15 cellular contexts compared by ENCODE assay signal in the genomic region with DNA sequence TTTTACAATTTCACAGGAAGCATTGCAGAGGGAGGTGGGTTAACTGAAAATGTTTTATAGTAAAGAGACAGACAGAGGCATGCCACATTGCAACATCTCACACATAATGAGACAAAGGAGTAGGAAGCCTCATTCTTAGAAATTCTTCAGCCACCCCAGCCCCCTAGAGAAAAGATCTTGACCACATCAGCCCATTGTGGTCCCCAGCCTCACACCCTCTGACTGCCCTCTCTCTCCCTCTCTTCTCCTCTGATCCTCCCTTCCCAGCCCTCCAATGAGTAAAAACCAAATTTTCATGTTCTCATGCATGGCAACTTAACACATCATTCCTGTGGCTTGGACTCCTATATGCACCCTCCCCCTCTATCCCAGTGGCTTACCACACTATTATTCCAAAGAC.
DNase-seq lines count a peak whose midpoint lies in the region; ATAC-seq and TF ChIP-seq lines count a peak whose summit lies in the region.
"Had no signal": no experiment of that assay in that cellular context is flagged by ENCODE, and none has a peak within 500 bp of the region (broad histone marks: within the 10 kb centered on the region; RNA-seq: fewer than 3 reads in every experiment).

No MANE protein-coding gene starts in this region.

- H3K9me3 ChIP-seq in mesenchymal stem cell (ENCODE audit: control insufficient read depth, low read length) (peaks cover 20% of the 10 kb centered on the region), lower lobe of right lung (peaks cover 6% of the 10 kb centered on the region), upper lobe of right lung (no peaks in the 10 kb centered on the region)
- H3K9me3 ChIP-seq: suprapubic skin had no signal

- peaks cover 11% of the 10 kb centered on the region for H3K4me1 ChIP-seq in mesenchymal stem cell (ENCODE audit: control insufficient read depth, insufficient read depth, low read depth, low read length)
- no peaks in the 10 kb centered on the region for H3K4me1 ChIP-seq in lower lobe of right lung
- peaks cover 4% of the 10 kb centered on the region for H3K4me1 ChIP-seq in upper lobe of right lung

- no peak overlapping the region for H2BK12ac ChIP-seq in mesenchymal stem cell (ENCODE audit: low read length in 2 of 2)

- H3K18ac ChIP-seq in mesenchymal stem cell (ENCODE audit: low read depth in 1 of 2, low read length in 2 of 2), result no peak overlapping the region

- no peak for TF ChIP-seq CTCF in astrocyte of the cerebellum (IDR thresholded peaks at IDR 0.05; ENCODE audit: low read depth, low read length, missing control alignments)
- no peak for TF ChIP-seq CTCF in lower lobe of right lung (IDR thresholded peaks at IDR 0.05)
- TF ChIP-seq CTCF in upper lobe of right lung (IDR thresholded peaks at IDR 0.05), result no peak

- H3K36me3 ChIP-seq in mesenchymal stem cell (ENCODE audit: control insufficient read depth in 1 of 2, insufficient read depth in 2 of 2, low read depth in 1 of 2, low read length in 2 of 2) (peaks cover 0 to 4% of the 10 kb centered on the region in 2 experiments), lower lobe of right lung (no peaks in the 10 kb centered on the region), upper lobe of right lung (no peaks in the 10 kb centered on the region)
- H3K36me3 ChIP-seq: suprapubic skin had no signal

- H2BK120ac ChIP-seq in mesenchymal stem cell (ENCODE audit: low read depth, low read length), result no peak overlapping the region

- no peak overlapping the region for H2AFZ ChIP-seq in mesenchymal stem cell (ENCODE audit: low read depth, low read length)

- intact Hi-C loops in lower lobe of right lung (cut with DNase I), result no loop called here
- intact Hi-C loops in upper lobe of right lung (cut with DNase I), result no loop called here

- H3K27me3 ChIP-seq in mesenchymal stem cell (ENCODE audit: control insufficient read depth in 1 of 2, insufficient read depth in 1 of 2, low read length in 2 of 2), result peaks cover 13 to 54% of the 10 kb centered on the region in 2 experiments
- H3K27me3 ChIP-seq in lower lobe of right lung (ENCODE audit: low read depth), result peaks cover 16% of the 10 kb centered on the region
- H3K27me3 ChIP-seq in upper lobe of right lung, result peaks cover 15% of the 10 kb centered on the region

- peak; percentile 77 for DNase-seq in EL
- DNase-seq in Kasumi-1 (lab: John Stamatoyannopoulos, UW), result peak; percentile 72 to 80
- DNase-seq in astrocyte of the cerebellum (ENCODE audit: low read depth), result peak; percentile 96
- peak; percentile 57 for DNase-seq in mesenchymal stem cell
- no peak for DNase-seq in SW 1271 (lab: John Stamatoyannopoulos, UW)
- no peak for DNase-seq in lower lobe of right lung
- no peak for DNase-seq in upper lobe of right lung
- DNase-seq: dermis blood vessel endothelial cell, NCI-H446, nephron progenitor cell, Right ventricle myocardium superior had no signal

- no peak overlapping the region for H3K14ac ChIP-seq in mesenchymal stem cell (ENCODE audit: low read length in 2 of 2)

- H4K8ac ChIP-seq in mesenchymal stem cell (ENCODE audit: low read length), result no peak overlapping the region

- H2BK15ac ChIP-seq in mesenchymal stem cell (ENCODE audit: low read depth, poor library complexity, severe bottlenecking), result no peak overlapping the region

- H3K23ac ChIP-seq in mesenchymal stem cell (ENCODE audit: low read length in 2 of 2), result no peak overlapping the region

- in situ Hi-C loops in astrocyte of the cerebellum (cut with HindIII; ENCODE audit: low sequenced_read_pairs), result no loop called here

- H3K4me3 ChIP-seq in astrocyte of the cerebellum (ENCODE audit: low read depth, low read length), result no peak overlapping the region
- no peak overlapping the region for H3K4me3 ChIP-seq in mesenchymal stem cell (ENCODE audit: insufficient read depth in 1 of 2, low read depth in 1 of 2, low read length in 2 of 2)
- no peak overlapping the region for H3K4me3 ChIP-seq in lower lobe of right lung
- no peak overlapping the region for H3K4me3 ChIP-seq in upper lobe of right lung
- H3K4me3 ChIP-seq: suprapubic skin had no signal

- H2BK5ac ChIP-seq in mesenchymal stem cell (ENCODE audit: low read depth, low read length, poor library complexity, severe bottlenecking), result no peak overlapping the region

- H4K91ac ChIP-seq in mesenchymal stem cell (ENCODE audit: low read length), result no peak overlapping the region

- H3K27ac ChIP-seq in mesenchymal stem cell (ENCODE audit: low read length, poor library complexity, severe bottlenecking), result no peak overlapping the region
- no peak overlapping the region for H3K27ac ChIP-seq in lower lobe of right lung
- H3K27ac ChIP-seq in upper lobe of right lung, result no peak overlapping the region
- H3K27ac ChIP-seq: KMS-11, suprapubic skin, VCaP had no signal

- H3K4ac ChIP-seq in mesenchymal stem cell (ENCODE audit: low read depth in 1 of 2, low read length in 2 of 2), result no peak overlapping the region

- H3K9ac ChIP-seq in mesenchymal stem cell (ENCODE audit: low read length), result no peak overlapping the region
- H3K9ac ChIP-seq: KMS-11 had no signal

- no peak overlapping the region for H3K4me2 ChIP-seq in mesenchymal stem cell (ENCODE audit: low read length, poor library complexity, severe bottlenecking)
- H3K4me2 ChIP-seq: KMS-11 had no signal

- no peak for ATAC-seq in lower lobe of right lung
- no peak for ATAC-seq in upper lobe of right lung
- no peak for ATAC-seq in GM19328 (IDR thresholded peaks at IDR 0.05; ENCODE audit: unreplicated experiment)

- H3K79me1 ChIP-seq in mesenchymal stem cell (replicated peaks; ENCODE audit: low read length, poor library complexity, severe bottlenecking), result no peaks in the 10 kb centered on the region

- H2AK5ac ChIP-seq in mesenchymal stem cell (ENCODE audit: low read length, severe bottlenecking), result no peak overlapping the region

Comparison
In these comparisons a context has a peak if more than half of its experiments do, and no peak if none do; other contexts are left out.
1. DNase-seq: peak in EL (single experiment), Kasumi-1 (2 of 2), astrocyte of the cerebellum (single experiment) and mesenchymal stem cell (single experiment); none in SW 1271 (0 of 2), lower lobe of right lung (single experiment) and upper lobe of right lung (single experiment).